ENCODE assay signal across 1 cellular context in the genomic region with DNA sequence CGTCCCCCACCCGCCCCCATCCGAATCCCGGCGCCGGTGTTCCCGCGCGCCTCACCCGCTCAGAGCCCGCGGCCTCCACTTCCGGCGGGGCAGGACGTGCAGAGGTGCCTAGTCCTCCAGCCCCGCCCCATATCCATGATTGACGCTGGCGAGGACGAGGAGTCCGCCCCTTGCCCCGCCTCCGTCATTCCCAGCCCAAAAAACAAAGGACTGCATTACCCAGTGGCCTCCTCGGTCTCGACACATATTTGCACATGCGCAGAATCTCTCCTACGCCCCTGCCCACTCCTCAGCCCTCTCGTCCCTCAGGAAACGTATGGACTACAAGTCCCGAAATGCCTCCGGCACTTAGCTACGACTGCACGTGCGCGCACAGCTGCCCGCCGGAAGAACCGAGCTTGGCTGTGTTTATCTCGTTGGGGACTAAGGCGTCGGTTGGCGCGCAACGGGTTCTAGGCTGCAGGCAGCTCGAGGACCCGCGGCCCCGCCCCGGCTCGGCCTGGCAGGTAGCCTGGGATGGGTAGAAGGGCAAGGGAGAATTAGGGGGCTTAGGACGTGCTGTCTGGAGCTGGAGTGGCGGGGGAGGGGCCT.
TF ChIP-seq lines count a peak whose summit lies in the region.

A gene with protein sequence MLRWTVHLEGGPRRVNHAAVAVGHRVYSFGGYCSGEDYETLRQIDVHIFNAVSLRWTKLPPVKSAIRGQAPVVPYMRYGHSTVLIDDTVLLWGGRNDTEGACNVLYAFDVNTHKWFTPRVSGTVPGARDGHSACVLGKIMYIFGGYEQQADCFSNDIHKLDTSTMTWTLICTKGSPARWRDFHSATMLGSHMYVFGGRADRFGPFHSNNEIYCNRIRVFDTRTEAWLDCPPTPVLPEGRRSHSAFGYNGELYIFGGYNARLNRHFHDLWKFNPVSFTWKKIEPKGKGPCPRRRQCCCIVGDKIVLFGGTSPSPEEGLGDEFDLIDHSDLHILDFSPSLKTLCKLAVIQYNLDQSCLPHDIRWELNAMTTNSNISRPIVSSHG (plus strand): TSS at position 407 of the 591 bp plus-strand sequence. CDS start 2,944 bp downstream, outside the sequence.
TSS of gene MEA1 (minus strand) at position 104 of the 591 bp plus-strand sequence. CDS start 133 bp downstream, outside the sequence.

TF ChIP-seq in HepG2, 621 proteins besides CTCF, POLR2A, EP300 and RAD21 (continued from another document and continues in another):
- TF ChIP-seq XRCC5 (optimal IDR thresholded peaks at IDR 0.05; ENCODE audit: low read length): peak; percentile 62
- no peak for TF ChIP-seq SNRNP70 (IDR thresholded peaks at IDR 0.05; ENCODE audit: low read depth, low read length)
- peak; percentile 72 for TF ChIP-seq ZNF614 (CRISPR knock-in tag; IDR thresholded peaks at IDR 0.05; ENCODE audit: borderline replicate concordance)
- peak; percentile 97 for TF ChIP-seq HCFC1 (IDR thresholded peaks at IDR 0.05; ENCODE audit: low read depth, low read length)
- peak; percentile 71 for TF ChIP-seq ZSCAN31 (CRISPR knock-in tag; IDR thresholded peaks at IDR 0.05; ENCODE audit: low read depth)
- TF ChIP-seq, protein P1, sequence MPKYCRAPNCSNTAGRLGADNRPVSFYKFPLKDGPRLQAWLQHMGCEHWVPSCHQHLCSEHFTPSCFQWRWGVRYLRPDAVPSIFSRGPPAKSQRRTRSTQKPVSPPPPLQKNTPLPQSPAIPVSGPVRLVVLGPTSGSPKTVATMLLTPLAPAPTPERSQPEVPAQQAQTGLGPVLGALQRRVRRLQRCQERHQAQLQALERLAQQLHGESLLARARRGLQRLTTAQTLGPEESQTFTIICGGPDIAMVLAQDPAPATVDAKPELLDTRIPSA (CRISPR knock-in tag; IDR thresholded peaks at IDR 0.05; ENCODE audit: borderline replicate concordance): no peak
- peak; percentile 60; the same call in 1 of the 2 replicates for TF ChIP-seq ESRRA (CRISPR knock-in tag; IDR thresholded peaks at IDR 0.05; ENCODE audit: low read depth)
- 0 out of 2 replicates have a peak, but pooled peaks have one; percentile 11 for TF ChIP-seq KDM3A (CRISPR knock-in tag; IDR thresholded peaks at IDR 0.05; ENCODE audit: low read depth)
- TF ChIP-seq POGZ (CRISPR knock-in tag; IDR thresholded peaks at IDR 0.05): peak; percentile 25; the same call in 1 of the 2 replicates
- TF ChIP-seq ZBTB7B (CRISPR knock-in tag; IDR thresholded peaks at IDR 0.05): no peak
- TF ChIP-seq ZSCAN25 (CRISPR knock-in tag; IDR thresholded peaks at IDR 0.05): no peak
- TF ChIP-seq TCF7L2 (IDR thresholded peaks at IDR 0.05; ENCODE audit: low read depth, low read length): no peak
- no peak for TF ChIP-seq ZNF136 (CRISPR knock-in tag; IDR thresholded peaks at IDR 0.05; ENCODE audit: low read depth)
- TF ChIP-seq, protein P2, sequence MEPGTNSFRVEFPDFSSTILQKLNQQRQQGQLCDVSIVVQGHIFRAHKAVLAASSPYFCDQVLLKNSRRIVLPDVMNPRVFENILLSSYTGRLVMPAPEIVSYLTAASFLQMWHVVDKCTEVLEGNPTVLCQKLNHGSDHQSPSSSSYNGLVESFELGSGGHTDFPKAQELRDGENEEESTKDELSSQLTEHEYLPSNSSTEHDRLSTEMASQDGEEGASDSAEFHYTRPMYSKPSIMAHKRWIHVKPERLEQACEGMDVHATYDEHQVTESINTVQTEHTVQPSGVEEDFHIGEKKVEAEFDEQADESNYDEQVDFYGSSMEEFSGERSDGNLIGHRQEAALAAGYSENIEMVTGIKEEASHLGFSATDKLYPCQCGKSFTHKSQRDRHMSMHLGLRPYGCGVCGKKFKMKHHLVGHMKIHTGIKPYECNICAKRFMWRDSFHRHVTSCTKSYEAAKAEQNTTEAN (CRISPR knock-in tag; conservative IDR thresholded peaks at IDR 0.05): no peak
- no peak for TF ChIP-seq HMGA1 (CRISPR knock-in tag; conservative IDR thresholded peaks at IDR 0.05)
- TF ChIP-seq SMARCC2 (IDR thresholded peaks at IDR 0.05): no peak
- TF ChIP-seq RXRA (CRISPR knock-in tag; IDR thresholded peaks at IDR 0.05): 0 out of 2 replicates have a peak, but pooled peaks have one; percentile 15
- TF ChIP-seq ARNTL (CRISPR knock-in tag; IDR thresholded peaks at IDR 0.05): peak; percentile 95
- peak; percentile 43; the same call in 1 of the 2 replicates for TF ChIP-seq ZSCAN5A (CRISPR knock-in tag; IDR thresholded peaks at IDR 0.05; ENCODE audit: borderline replicate concordance)
- TF ChIP-seq THYN1 (CRISPR knock-in tag; IDR thresholded peaks at IDR 0.05; ENCODE audit: borderline replicate concordance, low read depth): no peak
- TF ChIP-seq ZNF251 (CRISPR knock-in tag; IDR thresholded peaks at IDR 0.05): no peak
- no peak for TF ChIP-seq BATF2 (CRISPR knock-in tag; IDR thresholded peaks at IDR 0.05)
- no peak for TF ChIP-seq PTBP1 (IDR thresholded peaks at IDR 0.05; ENCODE audit: low read depth, low read length, poor library complexity, severe bottlenecking)
- no peak for TF ChIP-seq JARID2 (CRISPR knock-in tag; IDR thresholded peaks at IDR 0.05; ENCODE audit: insufficient replicate concordance)
- TF ChIP-seq, protein P3, sequence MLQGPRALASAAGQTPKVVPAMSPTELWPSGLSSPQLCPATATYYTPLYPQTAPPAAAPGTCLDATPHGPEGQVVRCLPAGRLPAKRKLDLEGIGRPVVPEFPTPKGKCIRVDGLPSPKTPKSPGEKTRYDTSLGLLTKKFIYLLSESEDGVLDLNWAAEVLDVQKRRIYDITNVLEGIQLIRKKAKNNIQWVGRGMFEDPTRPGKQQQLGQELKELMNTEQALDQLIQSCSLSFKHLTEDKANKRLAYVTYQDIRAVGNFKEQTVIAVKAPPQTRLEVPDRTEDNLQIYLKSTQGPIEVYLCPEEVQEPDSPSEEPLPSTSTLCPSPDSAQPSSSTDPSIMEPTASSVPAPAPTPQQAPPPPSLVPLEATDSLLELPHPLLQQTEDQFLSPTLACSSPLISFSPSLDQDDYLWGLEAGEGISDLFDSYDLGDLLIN (CRISPR knock-in tag; IDR thresholded peaks at IDR 0.05; ENCODE audit: borderline replicate concordance): no peak
- TF ChIP-seq ZNF644 (CRISPR knock-in tag; IDR thresholded peaks at IDR 0.05; ENCODE audit: low read depth): no peak
- TF ChIP-seq SMYD3 (CRISPR knock-in tag; IDR thresholded peaks at IDR 0.05): no peak; the same call in 1 of the 2 replicates
- TF ChIP-seq ZNF766 (CRISPR knock-in tag; IDR thresholded peaks at IDR 0.05; ENCODE audit: borderline replicate concordance): no peak
- peak; percentile 99 for TF ChIP-seq SAP130 (CRISPR knock-in tag; IDR thresholded peaks at IDR 0.05; ENCODE audit: low read depth)
- TF ChIP-seq TP53 (CRISPR knock-in tag; conservative IDR thresholded peaks at IDR 0.05): no peak
- TF ChIP-seq SNAPC5 (CRISPR knock-in tag; IDR thresholded peaks at IDR 0.05; ENCODE audit: borderline replicate concordance): no peak
- peak; percentile 83; the same call in 1 of the 2 replicates for TF ChIP-seq NR2C2 (CRISPR knock-in tag; IDR thresholded peaks at IDR 0.05; ENCODE audit: borderline replicate concordance)
- peak; percentile 68 for TF ChIP-seq SP2 (CRISPR knock-in tag; IDR thresholded peaks at IDR 0.05)
- no peak for TF ChIP-seq ZNF484 (CRISPR knock-in tag; IDR thresholded peaks at IDR 0.05; ENCODE audit: borderline replicate concordance, low read depth)
- no peak for TF ChIP-seq MED8 (CRISPR knock-in tag; IDR thresholded peaks at IDR 0.05; ENCODE audit: insufficient replicate concordance)
- TF ChIP-seq, protein P4, sequence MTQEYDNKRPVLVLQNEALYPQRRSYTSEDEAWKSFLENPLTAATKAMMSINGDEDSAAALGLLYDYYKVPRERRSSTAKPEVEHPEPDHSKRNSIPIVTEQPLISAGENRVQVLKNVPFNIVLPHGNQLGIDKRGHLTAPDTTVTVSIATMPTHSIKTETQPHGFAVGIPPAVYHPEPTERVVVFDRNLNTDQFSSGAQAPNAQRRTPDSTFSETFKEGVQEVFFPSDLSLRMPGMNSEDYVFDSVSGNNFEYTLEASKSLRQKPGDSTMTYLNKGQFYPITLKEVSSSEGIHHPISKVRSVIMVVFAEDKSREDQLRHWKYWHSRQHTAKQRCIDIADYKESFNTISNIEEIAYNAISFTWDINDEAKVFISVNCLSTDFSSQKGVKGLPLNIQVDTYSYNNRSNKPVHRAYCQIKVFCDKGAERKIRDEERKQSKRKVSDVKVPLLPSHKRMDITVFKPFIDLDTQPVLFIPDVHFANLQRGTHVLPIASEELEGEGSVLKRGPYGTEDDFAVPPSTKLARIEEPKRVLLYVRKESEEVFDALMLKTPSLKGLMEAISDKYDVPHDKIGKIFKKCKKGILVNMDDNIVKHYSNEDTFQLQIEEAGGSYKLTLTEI (CRISPR knock-in tag; conservative IDR thresholded peaks at IDR 0.05): no peak
- no peak for TF ChIP-seq PHB2 (IDR thresholded peaks at IDR 0.05; ENCODE audit: partially characterized antibody)
- TF ChIP-seq FOXJ3 (CRISPR knock-in tag; IDR thresholded peaks at IDR 0.05; ENCODE audit: borderline replicate concordance): peak; percentile 42; the same call in 1 of the 2 replicates
- peak; percentile 50 for TF ChIP-seq FOXA3 (CRISPR knock-in tag; IDR thresholded peaks at IDR 0.05)
- TF ChIP-seq NFYB (CRISPR knock-in tag; IDR thresholded peaks at IDR 0.05): peak; percentile 53
- TF ChIP-seq, protein P5, sequence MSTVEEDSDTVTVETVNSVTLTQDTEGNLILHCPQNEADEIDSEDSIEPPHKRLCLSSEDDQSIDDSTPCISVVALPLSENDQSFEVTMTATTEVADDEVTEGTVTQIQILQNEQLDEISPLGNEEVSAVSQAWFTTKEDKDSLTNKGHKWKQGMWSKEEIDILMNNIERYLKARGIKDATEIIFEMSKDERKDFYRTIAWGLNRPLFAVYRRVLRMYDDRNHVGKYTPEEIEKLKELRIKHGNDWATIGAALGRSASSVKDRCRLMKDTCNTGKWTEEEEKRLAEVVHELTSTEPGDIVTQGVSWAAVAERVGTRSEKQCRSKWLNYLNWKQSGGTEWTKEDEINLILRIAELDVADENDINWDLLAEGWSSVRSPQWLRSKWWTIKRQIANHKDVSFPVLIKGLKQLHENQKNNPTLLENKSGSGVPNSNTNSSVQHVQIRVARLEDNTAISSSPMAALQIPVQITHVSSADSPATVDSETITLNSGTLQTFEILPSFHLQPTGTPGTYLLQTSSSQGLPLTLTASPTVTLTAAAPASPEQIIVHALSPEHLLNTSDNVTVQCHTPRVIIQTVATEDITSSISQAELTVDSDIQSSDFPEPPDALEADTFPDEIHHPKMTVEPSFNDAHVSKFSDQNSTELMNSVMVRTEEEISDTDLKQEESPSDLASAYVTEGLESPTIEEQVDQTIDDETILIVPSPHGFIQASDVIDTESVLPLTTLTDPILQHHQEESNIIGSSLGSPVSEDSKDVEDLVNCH (CRISPR knock-in tag; IDR thresholded peaks at IDR 0.05): no peak
- TF ChIP-seq REXO4 (CRISPR knock-in tag; IDR thresholded peaks at IDR 0.05; ENCODE audit: borderline replicate concordance): no peak
- TF ChIP-seq ZNF547 (CRISPR knock-in tag; IDR thresholded peaks at IDR 0.05): 0 out of 2 replicates have a peak, but pooled peaks have one; percentile 15
- no peak for TF ChIP-seq SP1 (IDR thresholded peaks at IDR 0.05)
- peak; percentile 82 for TF ChIP-seq SP1 (CRISPR knock-in tag; IDR thresholded peaks at IDR 0.05)
- no peak for TF ChIP-seq ZNF605 (CRISPR knock-in tag; IDR thresholded peaks at IDR 0.05)
- peak; percentile 69 for TF ChIP-seq HNRNPLL (IDR thresholded peaks at IDR 0.05; ENCODE audit: low read depth, low read length, poor library complexity, severe bottlenecking)
- no peak for TF ChIP-seq ZFP36L1 (CRISPR knock-in tag; IDR thresholded peaks at IDR 0.05)
- no peak for TF ChIP-seq BRD4 (CRISPR knock-in tag; IDR thresholded peaks at IDR 0.05)
- no peak for TF ChIP-seq ZNF776 (CRISPR knock-in tag; IDR thresholded peaks at IDR 0.05)
- no peak; the same call in none of the 2 replicates for TF ChIP-seq NFYC (CRISPR knock-in tag; IDR thresholded peaks at IDR 0.05)
- TF ChIP-seq ZBTB2 (CRISPR knock-in tag; IDR thresholded peaks at IDR 0.05; ENCODE audit: low read depth): 0 out of 2 replicates have a peak, but pooled peaks have one; percentile 77
- TF ChIP-seq ZNF891 (CRISPR knock-in tag; IDR thresholded peaks at IDR 0.05): no peak; the same call in 1 of the 2 replicates
